In genomic region chr13:22316494-22317025, GRCh38 we compare ENCODE assay signal across 1 cellular context.
TF ChIP-seq lines count a peak whose summit lies in the region.

No MANE protein-coding gene starts in this region.

TF ChIP-seq in GM12878, 131 proteins besides CTCF, POLR2A, EP300 and RAD21 (continued from another document):
- no peak for TF ChIP-seq ZBTB40 (IDR thresholded peaks at IDR 0.05; ENCODE audit: borderline replicate concordance)
- TF ChIP-seq RELA (IDR thresholded peaks at IDR 0.05; ENCODE audit: borderline replicate concordance, partially characterized antibody) = no peak
- no peak for TF ChIP-seq TAF1 (IDR thresholded peaks at IDR 0.05; ENCODE audit: borderline replicate concordance, low read depth, low read length)
- no peak for TF ChIP-seq MTA3 (IDR thresholded peaks at IDR 0.05; ENCODE audit: borderline replicate concordance, low read length)
- TF ChIP-seq BRCA1 (IDR thresholded peaks at IDR 0.05; ENCODE audit: low read depth, low read length) = no peak
- no peak for TF ChIP-seq ZBTB33 (IDR thresholded peaks at IDR 0.05)
- no peak for TF ChIP-seq ELK1 (IDR thresholded peaks at IDR 0.05; ENCODE audit: low read depth, low read length)
- no peak for TF ChIP-seq PAX8 (IDR thresholded peaks at IDR 0.05)
- TF ChIP-seq POLR2AphosphoS5 (IDR thresholded peaks at IDR 0.05; ENCODE audit: low read length) = no peak
- no peak for TF ChIP-seq BHLHE40 (IDR thresholded peaks at IDR 0.05; ENCODE audit: borderline replicate concordance in 1 of 2, low read depth in 2 of 2, low read length in 1 of 2)
- TF ChIP-seq STAT3 (IDR thresholded peaks at IDR 0.05; ENCODE audit: low read depth, low read length) = no peak
- TF ChIP-seq CREM (IDR thresholded peaks at IDR 0.05; ENCODE audit: low read depth) = no peak
- no peak for TF ChIP-seq MYC (IDR thresholded peaks at IDR 0.05; ENCODE audit: insufficient read depth, insufficient read length, insufficient replicate concordance, low read length, severe bottlenecking)
- TF ChIP-seq TCF7 (IDR thresholded peaks at IDR 0.05; ENCODE audit: borderline replicate concordance) = no peak
- TF ChIP-seq SIX5 (IDR thresholded peaks at IDR 0.05; ENCODE audit: low read depth, low read length, severe bottlenecking) = no peak
- no peak for TF ChIP-seq CHD4 (IDR thresholded peaks at IDR 0.05)
TF ChIP-seq in GM12878: peak in this region for 0.
